Comparison of ENCODE assay signal across 1 cellular context in genomic region chr19:53507523-53508442, GRCh38.
TF ChIP-seq lines count a peak whose summit lies in the region.

No MANE protein-coding gene starts in this region.

TF ChIP-seq in HepG2, 621 proteins besides CTCF, POLR2A, EP300 and RAD21 (continued from another document):
- TF ChIP-seq CBFB (CRISPR knock-in tag; IDR thresholded peaks at IDR 0.05) (peak; percentile 72; the same call in 1 of the 2 replicates), ZNF589 (CRISPR knock-in tag; conservative IDR thresholded peaks at IDR 0.05) (no peak), SNRNP70 (IDR thresholded peaks at IDR 0.05; ENCODE audit: low read depth, low read length) (no peak), SP2 (CRISPR knock-in tag; IDR thresholded peaks at IDR 0.05) (no peak), ZFP90 (CRISPR knock-in tag; IDR thresholded peaks at IDR 0.05; ENCODE audit: borderline replicate concordance) (no peak), BCL6 (CRISPR knock-in tag; IDR thresholded peaks at IDR 0.05) (peak; percentile 71), ZNF333 (CRISPR knock-in tag; IDR thresholded peaks at IDR 0.05; ENCODE audit: borderline replicate concordance) (no peak), NR2F2 (IDR thresholded peaks at IDR 0.05; ENCODE audit: borderline replicate concordance, low read depth) (no peak; the same call in 1 of the 2 replicates), ZNF382 (CRISPR knock-in tag; IDR thresholded peaks at IDR 0.05; ENCODE audit: borderline replicate concordance) (no peak), ZKSCAN1 (IDR thresholded peaks at IDR 0.05; ENCODE audit: low read length) (0 out of 2 replicates have a peak, but pooled peaks have one; percentile 37), ZNF180 (CRISPR knock-in tag; IDR thresholded peaks at IDR 0.05; ENCODE audit: borderline replicate concordance, low read depth) (no peak), CENPX (CRISPR knock-in tag; IDR thresholded peaks at IDR 0.05) (no peak), ZBTB2 (CRISPR knock-in tag; IDR thresholded peaks at IDR 0.05; ENCODE audit: low read depth) (no peak), ZNF775 (CRISPR knock-in tag; IDR thresholded peaks at IDR 0.05; ENCODE audit: borderline replicate concordance) (0 out of 2 replicates have a peak, but pooled peaks have one; percentile 52), SKI (IDR thresholded peaks at IDR 0.05; ENCODE audit: partially characterized antibody) (no peak), ZFP62 (CRISPR knock-in tag; IDR thresholded peaks at IDR 0.05) (no peak), ZNF441 (CRISPR knock-in tag; IDR thresholded peaks at IDR 0.05; ENCODE audit: borderline replicate concordance) (peak; percentile 75; the same call in 1 of the 2 replicates), CBX5 (CRISPR knock-in tag; IDR thresholded peaks at IDR 0.05; ENCODE audit: borderline replicate concordance) (peak; percentile 69; the same call in 1 of the 2 replicates), MEIS2 (CRISPR knock-in tag; IDR thresholded peaks at IDR 0.05) (peak; percentile 93), ZNF337 (CRISPR knock-in tag; IDR thresholded peaks at IDR 0.05; ENCODE audit: borderline replicate concordance, low read depth) (0 out of 2 replicates have a peak, but pooled peaks have one; percentile 32), RCOR2 (CRISPR knock-in tag; IDR thresholded peaks at IDR 0.05) (peak; percentile 79), ZBTB3 (CRISPR knock-in tag; IDR thresholded peaks at IDR 0.05; ENCODE audit: borderline replicate concordance, low read depth) (0 out of 2 replicates have a peak, but pooled peaks have one; percentile 53), TP53 (CRISPR knock-in tag; conservative IDR thresholded peaks at IDR 0.05) (0 out of 2 replicates have a peak, but pooled peaks have one; percentile 32), SOX6 (IDR thresholded peaks at IDR 0.05) (no peak), SOX6 (CRISPR knock-in tag; IDR thresholded peaks at IDR 0.05) (peak; percentile 78), ZNF263 (CRISPR knock-in tag; IDR thresholded peaks at IDR 0.05) (peak; percentile 43; the same call in 1 of the 2 replicates), EZH2 (conservative IDR thresholded peaks at IDR 0.05; ENCODE audit: low read depth, low read length) (no peak), ZNF446 (CRISPR knock-in tag; IDR thresholded peaks at IDR 0.05) (no peak), NR2C2 (CRISPR knock-in tag; IDR thresholded peaks at IDR 0.05; ENCODE audit: borderline replicate concordance) (peak; percentile 59; the same call in 1 of the 2 replicates), TRIM22 (IDR thresholded peaks at IDR 0.05) (no peak), REL (CRISPR knock-in tag; conservative IDR thresholded peaks at IDR 0.05) (no peak), MIXL1 (CRISPR knock-in tag; IDR thresholded peaks at IDR 0.05) (peak; percentile 57; the same call in 1 of the 2 replicates), SRSF1 (optimal IDR thresholded peaks at IDR 0.05; ENCODE audit: low read depth, low read length) (no peak), ZNF879 (CRISPR knock-in tag; IDR thresholded peaks at IDR 0.05) (0 out of 2 replicates have a peak, but pooled peaks have one; percentile 55), TOE1 (CRISPR knock-in tag; IDR thresholded peaks at IDR 0.05) (no peak), SNAI1 (CRISPR knock-in tag; IDR thresholded peaks at IDR 0.05; ENCODE audit: borderline replicate concordance) (no peak), SMARCE1 (IDR thresholded peaks at IDR 0.05; ENCODE audit: borderline replicate concordance) (no peak), NR1H2 (CRISPR knock-in tag; IDR thresholded peaks at IDR 0.05; ENCODE audit: borderline replicate concordance, low read depth) (no peak), MED8 (CRISPR knock-in tag; IDR thresholded peaks at IDR 0.05; ENCODE audit: insufficient replicate concordance) (no peak), FOXC1 (CRISPR knock-in tag; IDR thresholded peaks at IDR 0.05; ENCODE audit: borderline replicate concordance) (no peak), PTBP1 (IDR thresholded peaks at IDR 0.05; ENCODE audit: low read depth, low read length, poor library complexity, severe bottlenecking) (no peak), SIN3B (IDR thresholded peaks at IDR 0.05; ENCODE audit: low read length) (no peak), RXRB (CRISPR knock-in tag; IDR thresholded peaks at IDR 0.05; ENCODE audit: borderline replicate concordance) (peak; percentile 97)
- TF ChIP-seq, protein P1, sequence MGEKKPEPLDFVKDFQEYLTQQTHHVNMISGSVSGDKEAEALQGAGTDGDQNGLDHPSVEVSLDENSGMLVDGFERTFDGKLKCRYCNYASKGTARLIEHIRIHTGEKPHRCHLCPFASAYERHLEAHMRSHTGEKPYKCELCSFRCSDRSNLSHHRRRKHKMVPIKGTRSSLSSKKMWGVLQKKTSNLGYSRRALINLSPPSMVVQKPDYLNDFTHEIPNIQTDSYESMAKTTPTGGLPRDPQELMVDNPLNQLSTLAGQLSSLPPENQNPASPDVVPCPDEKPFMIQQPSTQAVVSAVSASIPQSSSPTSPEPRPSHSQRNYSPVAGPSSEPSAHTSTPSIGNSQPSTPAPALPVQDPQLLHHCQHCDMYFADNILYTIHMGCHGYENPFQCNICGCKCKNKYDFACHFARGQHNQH (CRISPR knock-in tag; IDR thresholded peaks at IDR 0.05) = peak; percentile 73
- TF ChIP-seq, protein P2, sequence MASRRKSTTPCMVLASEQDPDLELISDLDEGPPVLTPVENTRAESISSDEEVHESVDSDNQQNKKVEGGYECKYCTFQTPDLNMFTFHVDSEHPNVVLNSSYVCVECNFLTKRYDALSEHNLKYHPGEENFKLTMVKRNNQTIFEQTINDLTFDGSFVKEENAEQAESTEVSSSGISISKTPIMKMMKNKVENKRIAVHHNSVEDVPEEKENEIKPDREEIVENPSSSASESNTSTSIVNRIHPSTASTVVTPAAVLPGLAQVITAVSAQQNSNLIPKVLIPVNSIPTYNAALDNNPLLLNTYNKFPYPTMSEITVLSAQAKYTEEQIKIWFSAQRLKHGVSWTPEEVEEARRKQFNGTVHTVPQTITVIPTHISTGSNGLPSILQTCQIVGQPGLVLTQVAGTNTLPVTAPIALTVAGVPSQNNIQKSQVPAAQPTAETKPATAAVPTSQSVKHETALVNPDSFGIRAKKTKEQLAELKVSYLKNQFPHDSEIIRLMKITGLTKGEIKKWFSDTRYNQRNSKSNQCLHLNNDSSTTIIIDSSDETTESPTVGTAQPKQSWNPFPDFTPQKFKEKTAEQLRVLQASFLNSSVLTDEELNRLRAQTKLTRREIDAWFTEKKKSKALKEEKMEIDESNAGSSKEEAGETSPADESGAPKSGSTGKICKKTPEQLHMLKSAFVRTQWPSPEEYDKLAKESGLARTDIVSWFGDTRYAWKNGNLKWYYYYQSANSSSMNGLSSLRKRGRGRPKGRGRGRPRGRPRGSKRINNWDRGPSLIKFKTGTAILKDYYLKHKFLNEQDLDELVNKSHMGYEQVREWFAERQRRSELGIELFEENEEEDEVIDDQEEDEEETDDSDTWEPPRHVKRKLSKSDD (CRISPR knock-in tag; IDR thresholded peaks at IDR 0.05; ENCODE audit: low read depth) = no peak
- TF ChIP-seq, protein P3, sequence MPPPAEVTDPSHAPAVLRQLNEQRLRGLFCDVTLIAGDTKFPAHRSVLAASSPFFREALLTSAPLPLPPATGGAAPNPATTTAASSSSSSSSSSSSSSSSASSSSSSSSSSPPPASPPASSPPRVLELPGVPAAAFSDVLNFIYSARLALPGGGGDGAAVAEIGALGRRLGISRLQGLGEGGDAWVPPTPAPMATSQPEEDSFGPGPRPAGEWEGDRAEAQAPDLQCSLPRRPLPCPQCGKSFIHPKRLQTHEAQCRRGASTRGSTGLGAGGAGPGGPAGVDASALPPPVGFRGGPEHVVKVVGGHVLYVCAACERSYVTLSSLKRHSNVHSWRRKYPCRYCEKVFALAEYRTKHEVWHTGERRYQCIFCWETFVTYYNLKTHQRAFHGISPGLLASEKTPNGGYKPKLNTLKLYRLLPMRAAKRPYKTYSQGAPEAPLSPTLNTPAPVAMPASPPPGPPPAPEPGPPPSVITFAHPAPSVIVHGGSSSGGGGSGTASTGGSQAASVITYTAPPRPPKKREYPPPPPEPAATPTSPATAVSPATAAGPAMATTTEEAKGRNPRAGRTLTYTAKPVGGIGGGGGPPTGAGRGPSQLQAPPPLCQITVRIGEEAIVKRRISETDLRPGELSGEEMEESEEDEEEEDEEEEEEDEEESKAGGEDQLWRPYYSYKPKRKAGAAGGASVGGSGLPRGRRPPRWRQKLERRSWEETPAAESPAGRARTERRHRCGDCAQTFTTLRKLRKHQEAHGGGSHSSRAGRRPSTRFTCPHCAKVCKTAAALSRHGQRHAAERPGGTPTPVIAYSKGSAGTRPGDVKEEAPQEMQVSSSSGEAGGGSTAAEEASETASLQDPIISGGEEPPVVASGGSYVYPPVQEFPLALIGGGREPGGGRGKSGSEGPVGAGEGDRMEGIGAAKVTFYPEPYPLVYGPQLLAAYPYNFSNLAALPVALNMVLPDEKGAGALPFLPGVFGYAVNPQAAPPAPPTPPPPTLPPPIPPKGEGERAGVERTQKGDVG (CRISPR knock-in tag; IDR thresholded peaks at IDR 0.05; ENCODE audit: borderline replicate concordance) = peak; percentile 88
